ENCODE assay signal across 27 cellular contexts in genomic region chr6:161264181-161264580, GRCh38.
"Had no signal": no experiment of that assay in that cellular context is flagged by ENCODE, and none has a peak within 500 bp of the region (broad histone marks: within the 10 kb centered on the region; RNA-seq: fewer than 3 reads in every experiment).

No MANE protein-coding gene starts in this region.

- FAIRE-seq: islet of Langerhans had no signal

- H3K4me1 ChIP-seq: gastrocnemius medialis, heart right ventricle, psoas muscle, spleen, suprapubic skin, vagina had no signal

- ATAC-seq: effector memory CD8-positive, alpha-beta T cell; esophagus mucosa; gastrocnemius medialis; heart right ventricle; left ventricle myocardium superior; natural killer cell; psoas muscle; right cardiac atrium; stimulated activated memory B cell treated with anti-CD40 and anti-IgM and Interleukin-4, amounts not matched to agents 10 μg/mL and 1 μg/mL and 100 μg/mL, for 72 hours had no signal

- H3K27me3 ChIP-seq: gastrocnemius medialis, heart right ventricle, neural progenitor cell, spleen, suprapubic skin, vagina had no signal

- H3K36me3 ChIP-seq: gastrocnemius medialis, neural progenitor cell, suprapubic skin, vagina had no signal

- H3K27me3 Mint-ChIP-seq: effector memory CD8-positive, alpha-beta T cell; memory B cell; stimulated activated memory B cell treated with anti-CD40 and anti-IgM and Interleukin-4, amounts not matched to agents 10 μg/mL and 1 μg/mL and 100 μg/mL, for 72 hours; stimulated activated naive CD8-positive, alpha-beta T cell treated with anti-CD3 and anti-CD28 coated beads, Interleukin-15, Interleukin-2, amounts not matched to agents 100 ng/mL and 50 ng/mL, for 24 hours had no signal

- H3K9me3 ChIP-seq: gastrocnemius medialis, heart right ventricle, psoas muscle, spleen, suprapubic skin, vagina had no signal

- H3K4me3 ChIP-seq: gastrocnemius medialis, heart right ventricle, lung, neural progenitor cell, psoas muscle, skin epidermis, spleen, suprapubic skin, vagina had no signal

- H3K4me1 Mint-ChIP-seq: memory B cell; stimulated activated memory B cell treated with anti-CD40 and anti-IgM and Interleukin-4, amounts not matched to agents 10 μg/mL and 1 μg/mL and 100 μg/mL, for 72 hours had no signal

- DNase-seq: cerebellar nuclear complex; cortex of kidney; effector memory CD8-positive, alpha-beta T cell; foreskin fibroblast; gastrocnemius medialis; heart right ventricle; hippocampal formation; kidney glomerular epithelial cell; left ventricle myocardium superior; natural killer cell; nucleus accumbens; psoas muscle; right cardiac atrium; spleen; stimulated activated CD4-positive, alpha-beta T cell treated with anti-CD3 and anti-CD28 coated beads, Interleukin-4, amount 100 ng/mL, for 4 hours; trophoblast cell had no signal

- H2AFZ ChIP-seq: neural progenitor cell had no signal

- H3K9me3 Mint-ChIP-seq: effector memory CD8-positive, alpha-beta T cell; memory B cell; natural killer cell; stimulated activated memory B cell treated with anti-CD40 and anti-IgM and Interleukin-4, amounts not matched to agents 10 μg/mL and 1 μg/mL and 100 μg/mL, for 72 hours; stimulated activated naive CD8-positive, alpha-beta T cell treated with anti-CD3 and anti-CD28 coated beads, Interleukin-15, Interleukin-2, amounts not matched to agents 100 ng/mL and 50 ng/mL, for 24 hours had no signal

- H3K27ac ChIP-seq: epithelial cell of prostate, gastrocnemius medialis, heart right ventricle, neural progenitor cell, psoas muscle, skin epidermis, spleen, suprapubic skin, vagina had no signal

- H3K27ac Mint-ChIP-seq: memory B cell; neural progenitor cell; stimulated activated memory B cell treated with anti-CD40 and anti-IgM and Interleukin-4, amounts not matched to agents 10 μg/mL and 1 μg/mL and 100 μg/mL, for 72 hours; stimulated activated naive CD8-positive, alpha-beta T cell treated with anti-CD3 and anti-CD28 coated beads, Interleukin-15, Interleukin-2, amounts not matched to agents 100 ng/mL and 50 ng/mL, for 24 hours had no signal

- H3K4me3 Mint-ChIP-seq: effector memory CD8-positive, alpha-beta T cell; memory B cell; natural killer cell; neural progenitor cell; stimulated activated memory B cell treated with anti-CD40 and anti-IgM and Interleukin-4, amounts not matched to agents 10 μg/mL and 1 μg/mL and 100 μg/mL, for 72 hours; stimulated activated naive CD8-positive, alpha-beta T cell treated with anti-CD3 and anti-CD28 coated beads, Interleukin-15, Interleukin-2, amounts not matched to agents 100 ng/mL and 50 ng/mL, for 24 hours had no signal

- H3K9ac ChIP-seq: neural progenitor cell had no signal

- H3K4me2 ChIP-seq: neural progenitor cell had no signal
